In genomic region chr6:151009576-151009975, GRCh38 we compare ENCODE assay signal across 21 cellular contexts.
"Had no signal": no experiment of that assay in that cellular context is flagged by ENCODE, and none has a peak within 500 bp of the region (broad histone marks: within the 10 kb centered on the region; RNA-seq: fewer than 3 reads in every experiment).

No MANE protein-coding gene starts in this region.

- H3K27me3 ChIP-seq: body of pancreas, suprapubic skin, vagina had no signal

- H3K4me3 Mint-ChIP-seq: activated CD4-positive, alpha-beta memory T cell treated with anti-CD3 and anti-CD28 coated beads, Interleukin-2, amount 10 ng/mL, durations not matched to agents 7 days and 5 days; activated naive CD8-positive, alpha-beta T cell treated with anti-CD3 and anti-CD28 coated beads, Interleukin-2, amount 10 ng/mL, durations not matched to agents 7 days and 5 days; activated T-cell treated with anti-CD3 and anti-CD28 coated beads, Interleukin-2, amount 50 U/mL, for 24 hours; effector memory CD8-positive, alpha-beta T cell; naive B cell; stimulated activated naive CD8-positive, alpha-beta T cell treated with anti-CD3 and anti-CD28 coated beads, Interleukin-15, amount 100 ng/mL, for 72 hours; T-helper 1 cell treated with Interleukin-12 subunit alpha and Interleukin-12 subunit beta and Interleukin-4 antibody, amounts not matched to agents 30 μg/mL and 1 μg/mL, for 36 hours had no signal

- H3K36me3 Mint-ChIP-seq: naive B cell had no signal

- H3K36me3 ChIP-seq: suprapubic skin, vagina, WERI-Rb-1 had no signal

- H3K27me3 Mint-ChIP-seq: activated CD4-positive, alpha-beta memory T cell treated with anti-CD3 and anti-CD28 coated beads, Interleukin-2, amount 10 ng/mL, durations not matched to agents 7 days and 5 days; activated naive CD8-positive, alpha-beta T cell treated with anti-CD3 and anti-CD28 coated beads, Interleukin-2, amount 10 ng/mL, durations not matched to agents 7 days and 5 days; activated T-cell treated with anti-CD3 and anti-CD28 coated beads, Interleukin-2, amount 50 U/mL, for 24 hours; effector memory CD8-positive, alpha-beta T cell; naive B cell; stimulated activated naive CD8-positive, alpha-beta T cell treated with anti-CD3 and anti-CD28 coated beads, Interleukin-15, amount 100 ng/mL, for 72 hours had no signal

- H3K27ac Mint-ChIP-seq: activated CD4-positive, alpha-beta memory T cell treated with anti-CD3 and anti-CD28 coated beads, Interleukin-2, amount 10 ng/mL, durations not matched to agents 7 days and 5 days; activated naive CD8-positive, alpha-beta T cell treated with anti-CD3 and anti-CD28 coated beads, Interleukin-2, amount 10 ng/mL, durations not matched to agents 7 days and 5 days; activated T-cell treated with anti-CD3 and anti-CD28 coated beads, Interleukin-2, amount 50 U/mL, for 24 hours; activated T-helper 2 cell treated with anti-CD3 and anti-CD28 coated beads, Interferon-gamma antibody, Interleukin-2, Interleukin-4, amounts not matched to agents 10 μg/mL and 5 μg/mL and 100 μg/mL, durations not matched to agents 14 hours and 24 hours and 36 hours; effector memory CD8-positive, alpha-beta T cell; naive B cell; stimulated activated naive CD8-positive, alpha-beta T cell treated with anti-CD3 and anti-CD28 coated beads, Interleukin-15, amount 100 ng/mL, for 72 hours; T-helper 1 cell treated with Interleukin-12 subunit alpha and Interleukin-12 subunit beta and Interleukin-4 antibody, amounts not matched to agents 30 μg/mL and 1 μg/mL, for 36 hours had no signal

- H3K27ac ChIP-seq: body of pancreas, psoas muscle, suprapubic skin, vagina, WERI-Rb-1 had no signal

- H3K9me3 Mint-ChIP-seq: activated CD4-positive, alpha-beta memory T cell treated with anti-CD3 and anti-CD28 coated beads, Interleukin-2, amount 10 ng/mL, durations not matched to agents 7 days and 5 days; activated naive CD8-positive, alpha-beta T cell treated with anti-CD3 and anti-CD28 coated beads, Interleukin-2, amount 10 ng/mL, durations not matched to agents 7 days and 5 days; activated T-cell treated with anti-CD3 and anti-CD28 coated beads, Interleukin-2, amount 50 U/mL, for 24 hours; activated T-helper 2 cell treated with anti-CD3 and anti-CD28 coated beads, Interferon-gamma antibody, Interleukin-2, Interleukin-4, amounts not matched to agents 10 μg/mL and 5 μg/mL and 100 μg/mL, durations not matched to agents 14 hours and 24 hours and 36 hours; effector memory CD8-positive, alpha-beta T cell; naive B cell; stimulated activated naive CD8-positive, alpha-beta T cell treated with anti-CD3 and anti-CD28 coated beads, Interleukin-15, amount 100 ng/mL, for 72 hours; T-helper 1 cell treated with Interleukin-12 subunit alpha and Interleukin-12 subunit beta and Interleukin-4 antibody, amounts not matched to agents 30 μg/mL and 1 μg/mL, for 36 hours had no signal

- DNase-seq: activated CD4-positive, alpha-beta memory T cell treated with anti-CD3 and anti-CD28 coated beads, Interleukin-2, amount 10 ng/mL, durations not matched to agents 7 days and 5 days; activated naive CD4-positive, alpha-beta T cell treated with Interleukin-2 at 50 U/mL for 16 hours; activated naive CD8-positive, alpha-beta T cell treated with anti-CD3 and anti-CD28 coated beads, Interleukin-2, amount 10 ng/mL, durations not matched to agents 7 days and 5 days; activated T-cell treated with anti-CD3 and anti-CD28 coated beads, Interleukin-2, amount 50 U/mL, for 24 hours; body of pancreas; effector memory CD8-positive, alpha-beta T cell; left ventricle myocardium superior; mucosa of descending colon; naive B cell; psoas muscle; right cardiac atrium; small intestine; stimulated activated CD4-positive, alpha-beta T cell treated with anti-CD3 and anti-CD28 coated beads, Interleukin-15, amount 100 ng/mL, for 24 hours; stimulated activated CD4-positive, alpha-beta T cell treated with anti-CD3 and anti-CD28 coated beads, Interleukin-2, amount 100 ng/mL, for 48 hours; stimulated activated naive CD8-positive, alpha-beta T cell treated with anti-CD3 and anti-CD28 coated beads, Interleukin-15, amount 100 ng/mL, for 72 hours; trophoblast cell; WERI-Rb-1 had no signal

- H3K9me3 ChIP-seq: body of pancreas, mucosa of descending colon, psoas muscle, suprapubic skin, vagina had no signal

- H3K4me3 ChIP-seq: body of pancreas, mucosa of descending colon, psoas muscle, suprapubic skin, vagina had no signal
